8 cellular contexts compared by ENCODE assay signal in the genomic region with DNA sequence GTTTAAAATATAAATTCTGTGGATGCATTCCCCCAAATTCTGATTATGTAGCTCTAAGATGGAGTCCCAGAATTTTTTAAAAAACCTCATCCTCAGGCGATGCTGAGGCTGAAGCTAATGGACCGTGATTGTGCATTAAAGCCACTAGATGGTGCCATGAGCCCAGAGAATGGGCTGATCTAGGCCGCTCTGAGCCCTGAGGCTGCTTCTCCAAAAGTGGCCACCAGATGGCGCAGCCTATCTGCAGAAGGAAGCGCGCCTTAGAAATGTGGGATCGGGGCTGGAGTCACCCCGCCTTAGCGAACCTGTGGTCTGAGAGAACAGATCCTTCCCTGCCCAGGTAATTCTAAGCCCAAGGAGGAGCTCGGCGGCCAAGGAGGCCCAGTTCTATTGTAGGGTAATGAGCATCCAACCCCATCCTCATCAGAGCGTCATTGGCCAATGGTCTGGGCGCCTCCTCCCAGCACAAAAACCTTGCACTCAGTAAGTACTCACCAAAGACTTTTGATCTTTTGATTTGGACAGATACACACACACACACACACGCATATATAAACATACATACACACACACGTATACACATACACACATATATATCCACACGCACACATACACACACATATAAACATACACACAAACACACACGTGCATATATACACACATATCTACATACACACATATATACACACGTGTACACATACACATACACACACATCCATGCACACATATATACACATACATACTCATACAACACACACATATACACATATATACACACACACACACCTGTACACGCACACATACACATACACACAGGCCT. TPM values are rescaled to one million over a fixed set of nuclear protein-coding genes. Genes with fewer than 3 reads are reported as not detected.
DNase-seq lines count a peak whose midpoint lies in the region; ATAC-seq, FAIRE-seq and TF ChIP-seq lines count a peak whose summit lies in the region.

No MANE protein-coding gene starts in this region.

- no peak overlapping the region for H2AFZ ChIP-seq in endothelial cell of umbilical vein (ENCODE audit: low read depth, low read length)

- ATAC-seq in GM19468 (IDR thresholded peaks at IDR 0.05; ENCODE audit: extremely low read depth, unreplicated experiment) (peak; percentile 89), HG03565 (IDR thresholded peaks at IDR 0.05; ENCODE audit: unreplicated experiment) (peak; percentile 91)

- no peak for DNase-seq in D721Med (ENCODE audit: insufficient read length, low spot score)
- peak; percentile 73 for DNase-seq in NOMO-1 (lab: John Stamatoyannopoulos, UW; ENCODE audit: unreplicated experiment in 2 of 2)
- peak; percentile 48 to 55 for DNase-seq in activated CD8-positive, alpha-beta memory T cell treated with anti-CD3 and anti-CD28 coated beads for 4 hours (ENCODE audit: low read depth in 2 of 2)
- DNase-seq in endothelial cell of umbilical vein (ENCODE audit: low read depth, low spot score): peak; percentile 83
- peak; percentile 92 for DNase-seq in mucosa of gallbladder (ENCODE audit: low spot score)
- peak; percentile 57 to 72 for DNase-seq in stimulated activated CD8-positive, alpha-beta memory T cell treated with anti-CD3 and anti-CD28 coated beads, Interleukin-7, amount 100 ng/mL, for 1 hour (ENCODE audit: low read depth in 2 of 2)

- no peaks in the 10 kb centered on the region for H3K9me3 ChIP-seq in endothelial cell of umbilical vein (replicated peaks; ENCODE audit: control insufficient read depth, insufficient read depth, low read length)

- H3K9ac ChIP-seq in endothelial cell of umbilical vein (replicated peaks; ENCODE audit: extremely low read depth, insufficient read depth, low read length): no peak overlapping the region

- POLR2A ChIA-PET in endothelial cell of umbilical vein (lab: Charles Lee): interaction anchor here (0.9 kb wide), 1 partner anchor 237 kb away, joined by 5 read pairs; no protein-coding TSS in a partner anchor

- TF ChIP-seq CTCF in D721Med (IDR thresholded peaks at IDR 0.05; ENCODE audit: insufficient read depth, missing control alignments) (peak; percentile 100), endothelial cell of umbilical vein (IDR thresholded peaks at IDR 0.05; ENCODE audit: extremely low read depth in 1 of 2, insufficient read depth in 1 of 2, low read depth in 1 of 2, low read length in 2 of 2) (peak; percentile 98 to 99)

- peaks cover under 1% of the 10 kb centered on the region for H3K4me1 ChIP-seq in endothelial cell of umbilical vein (ENCODE audit: control insufficient read depth, extremely low read depth, insufficient read depth, low read length)

- H3K4me3 ChIP-seq in endothelial cell of umbilical vein (replicated peaks in 1 of 3; ENCODE audit: insufficient read depth in 1 of 3, low read depth in 1 of 3, low read length in 3 of 3): no peak overlapping the region

- FAIRE-seq in D721Med (lab: Jason Lieb, UNC): no peak
- FAIRE-seq in endothelial cell of umbilical vein (lab: Jason Lieb, UNC): peak; percentile 94

- H3K27ac ChIP-seq in endothelial cell of umbilical vein (ENCODE audit: insufficient read depth, low read depth, low read length): no peak overlapping the region

- no peak for TF ChIP-seq POLR2A in endothelial cell of umbilical vein (IDR thresholded peaks at IDR 0.05; ENCODE audit: low read depth, low read length)

- H3K9me1 ChIP-seq in endothelial cell of umbilical vein (replicated peaks; ENCODE audit: control insufficient read depth, extremely low read depth, insufficient read depth, low read length): no peaks in the 10 kb centered on the region

- H3K4me2 ChIP-seq in endothelial cell of umbilical vein (ENCODE audit: insufficient read depth, low read length): no peak overlapping the region

- no peaks in the 10 kb centered on the region for H3K36me3 ChIP-seq in endothelial cell of umbilical vein (ENCODE audit: control insufficient read depth in 2 of 2, extremely low read depth in 1 of 2, insufficient read depth in 2 of 2, low read length in 2 of 2)

- H4K20me1 ChIP-seq in endothelial cell of umbilical vein (replicated peaks; ENCODE audit: control insufficient read depth, extremely low read depth, insufficient read depth, low read length): no peaks in the 10 kb centered on the region

- CTCF ChIA-PET in endothelial cell of umbilical vein (lab: Charles Lee): interaction anchor here (0.5 to 6.2 kb wide), 78 partner anchors 9 to 1929 kb away, joined by 3 to 408 read pairs (median 4); a partner anchor contains a TSS

- intact Hi-C loops in endothelial cell of umbilical vein (cut with micrococcal nuclease): loop anchor here (1.0 to 10.0 kb wide), 11 partner anchors 30 to 1910 kb away; a partner anchor contains a TSS

- peaks cover 0 to 6% of the 10 kb centered on the region in 2 experiments for H3K27me3 ChIP-seq in endothelial cell of umbilical vein (ENCODE audit: control insufficient read depth in 2 of 2, insufficient read depth in 2 of 2, low read length in 2 of 2)

- dilution Hi-C loops in endothelial cell of umbilical vein (cut with MboI; ENCODE audit: extremely low pct_ligation_motif_present, low sequenced_read_pairs): no loop called here

- no peaks in the 10 kb centered on the region for H3K79me2 ChIP-seq in endothelial cell of umbilical vein (ENCODE audit: control insufficient read depth, insufficient read depth, low read length)

- BruUV-seq in endothelial cell of umbilical vein (replicated peaks; lab: Mats Ljungman, UMichigan): no TSS peak

TF ChIP-seq in endothelial cell of umbilical vein, 7 proteins besides CTCF, POLR2A, EP300 and RAD21:
- TF ChIP-seq FOS (IDR thresholded peaks at IDR 0.05; ENCODE audit: borderline replicate concordance, insufficient read depth, low read length) (no peak), EZH2 (IDR thresholded peaks at IDR 0.05; ENCODE audit: borderline replicate concordance, low read depth, low read length, severe bottlenecking) (no peak), MYC (IDR thresholded peaks at IDR 0.05; ENCODE audit: low read depth, low read length) (no peak), JUN (IDR thresholded peaks at IDR 0.05; ENCODE audit: borderline replicate concordance, insufficient read depth, insufficient read length, low read depth) (no peak), POLR2AphosphoS5 (IDR thresholded peaks at IDR 0.05; ENCODE audit: insufficient read depth, low read depth, low read length) (no peak), GATA2 (IDR thresholded peaks at IDR 0.05; ENCODE audit: insufficient read depth, insufficient read length, low read depth, low read length) (no peak)
- TF ChIP-seq, protein P1, sequence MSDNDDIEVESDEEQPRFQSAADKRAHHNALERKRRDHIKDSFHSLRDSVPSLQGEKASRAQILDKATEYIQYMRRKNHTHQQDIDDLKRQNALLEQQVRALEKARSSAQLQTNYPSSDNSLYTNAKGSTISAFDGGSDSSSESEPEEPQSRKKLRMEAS (IDR thresholded peaks at IDR 0.05; ENCODE audit: insufficient read depth, insufficient read length): no peak

RNA-seq across cellular contexts. Expression of a gene that starts 13.7 kb away (rescaled TPM):
- total RNA-seq in endothelial cell of umbilical vein: 768 and 771 TPM in 2 replicates
- polyA plus RNA-seq in endothelial cell of umbilical vein: 1,508 and 1,752 TPM in 2 replicates
- 1,169 and 1,214 TPM in 2 replicates for polyA plus RNA-seq in endothelial cell of umbilical vein (2011; cell fraction: cytosol; rRNA removed)
- polyA plus RNA-seq in endothelial cell of umbilical vein (2011; cell fraction: nucleus; rRNA removed): 586 and 676 TPM in 2 replicates
- polyA plus RNA-seq in endothelial cell of umbilical vein (2012): 770 and 1,141 TPM in 2 replicates
- 2,105 and 2,998 TPM in 2 replicates for polyA minus RNA-seq in endothelial cell of umbilical vein
- polyA minus RNA-seq in endothelial cell of umbilical vein (2011; cell fraction: cytosol; rRNA and poly(A)+ RNA removed): not detected
- polyA minus RNA-seq in endothelial cell of umbilical vein (2011; cell fraction: nucleus; rRNA and poly(A)+ RNA removed): 363 and 414 TPM in 2 replicates
- total RNA-seq in mucosa of gallbladder: 264 TPM

RNA-seq across cellular contexts. Expression of a gene that starts 43.6 kb away (rescaled TPM):
- total RNA-seq in endothelial cell of umbilical vein (72.9 and 79.1 TPM in 2 replicates), mucosa of gallbladder (15.8 TPM)
- 53.2 and 64.5 TPM in 2 replicates for polyA plus RNA-seq in endothelial cell of umbilical vein
- polyA plus RNA-seq in endothelial cell of umbilical vein (2011; cell fraction: cytosol; rRNA removed): 42.0 and 42.3 TPM in 2 replicates
- polyA plus RNA-seq in endothelial cell of umbilical vein (2011; cell fraction: nucleus; rRNA removed): 145 and 154 TPM in 2 replicates
- 55.1 and 64.7 TPM in 2 replicates for polyA plus RNA-seq in endothelial cell of umbilical vein (2012)
- polyA minus RNA-seq in endothelial cell of umbilical vein: 141 and 155 TPM in 2 replicates
- 2.2 TPM for polyA minus RNA-seq in endothelial cell of umbilical vein (2011; cell fraction: cytosol; rRNA and poly(A)+ RNA removed)
- polyA minus RNA-seq in endothelial cell of umbilical vein (2011; cell fraction: nucleus; rRNA and poly(A)+ RNA removed): 161 and 183 TPM in 2 replicates
